Comparison of ENCODE assay signal across 22 cellular contexts in genomic region chr1:100658716-100659026, GRCh38.
"Had no signal": no experiment of that assay in that cellular context is flagged by ENCODE, and none has a peak within 500 bp of the region (broad histone marks: within the 10 kb centered on the region; RNA-seq: fewer than 3 reads in every experiment).

No MANE protein-coding gene starts in this region.

- H3K27ac ChIP-seq: coronary artery, gastrocnemius medialis, heart left ventricle, psoas muscle, testis had no signal

- H3K27ac Mint-ChIP-seq: activated CD4-positive, alpha-beta T cell treated with anti-CD3 and anti-CD28 coated beads, Interleukin-2, amount 10 ng/mL, durations not matched to agents 24 days and 14 days; activated CD8-positive, alpha-beta T cell treated with anti-CD3 and anti-CD28 coated beads, Interleukin-2, amount 10 ng/mL, durations not matched to agents 7 days and 5 days; activated naive CD8-positive, alpha-beta T cell treated with anti-CD3 and anti-CD28 coated beads, Interleukin-2, amount 50 U/mL, for 24 hours; activated T-cell treated with anti-CD3 and anti-CD28 coated beads, Interleukin-2, amount 50 U/mL, for 24 hours; activated T-helper 2 cell treated with anti-CD3 and anti-CD28 coated beads, Interferon-gamma antibody, Interleukin-2, Interleukin-4, amounts not matched to agents 10 μg/mL and 5 μg/mL and 100 μg/mL, durations not matched to agents 14 hours and 24 hours and 36 hours; memory B cell had no signal

- H3K4me3 Mint-ChIP-seq: activated CD4-positive, alpha-beta T cell treated with anti-CD3 and anti-CD28 coated beads, Interleukin-2, amount 10 ng/mL, durations not matched to agents 24 days and 14 days; activated CD8-positive, alpha-beta T cell treated with anti-CD3 and anti-CD28 coated beads, Interleukin-2, amount 10 ng/mL, durations not matched to agents 7 days and 5 days; activated naive CD8-positive, alpha-beta T cell treated with anti-CD3 and anti-CD28 coated beads, Interleukin-2, amount 50 U/mL, for 24 hours; activated T-cell treated with anti-CD3 and anti-CD28 coated beads, Interleukin-2, amount 50 U/mL, for 24 hours; central memory CD8-positive, alpha-beta T cell; memory B cell; type B pancreatic cell had no signal

- H3K36me3 Mint-ChIP-seq: memory B cell, type B pancreatic cell had no signal

- H3K27me3 ChIP-seq: gastrocnemius medialis, heart left ventricle, testis had no signal

- H3K36me3 ChIP-seq: gastrocnemius medialis, heart left ventricle had no signal

- H3K9me3 Mint-ChIP-seq: activated T-cell treated with anti-CD3 and anti-CD28 coated beads, Interleukin-2, amount 50 U/mL, for 24 hours; activated T-helper 2 cell treated with anti-CD3 and anti-CD28 coated beads, Interferon-gamma antibody, Interleukin-2, Interleukin-4, amounts not matched to agents 10 μg/mL and 5 μg/mL and 100 μg/mL, durations not matched to agents 14 hours and 24 hours and 36 hours; central memory CD8-positive, alpha-beta T cell; memory B cell; type B pancreatic cell had no signal

- H3K9me3 ChIP-seq: gastrocnemius medialis, psoas muscle, testis had no signal

- H3K4me1 Mint-ChIP-seq: activated CD4-positive, alpha-beta T cell treated with anti-CD3 and anti-CD28 coated beads, Interleukin-2, amount 10 ng/mL, durations not matched to agents 24 days and 14 days; activated naive CD8-positive, alpha-beta T cell treated with anti-CD3 and anti-CD28 coated beads, Interleukin-2, amount 50 U/mL, for 24 hours; central memory CD8-positive, alpha-beta T cell; memory B cell had no signal

- DNase-seq: activated CD4-positive, alpha-beta T cell treated with anti-CD3 and anti-CD28 coated beads, Interleukin-2, amount 10 ng/mL, durations not matched to agents 24 days and 14 days; activated CD8-positive, alpha-beta T cell treated with anti-CD3 and anti-CD28 coated beads, Interleukin-2, amount 10 ng/mL, durations not matched to agents 7 days and 5 days; activated naive CD4-positive, alpha-beta T cell treated with Interleukin-2 at 50 U/mL for 16 hours; activated naive CD8-positive, alpha-beta T cell treated with anti-CD3 and anti-CD28 coated beads, Interleukin-2, amount 50 U/mL, for 24 hours; activated T-cell treated with anti-CD3 and anti-CD28 coated beads, Interleukin-2, amount 50 U/mL, for 24 hours; gastrocnemius medialis; heart left ventricle; left ventricle myocardium superior; occipital lobe; psoas muscle; right cardiac atrium; small intestine; stimulated activated CD4-positive, alpha-beta T cell treated with anti-CD3 and anti-CD28 coated beads, Interleukin-4, amount 100 ng/mL, for 1 hour; T-helper 1 cell; T-helper 9 cell; testis had no signal

- ATAC-seq: activated CD8-positive, alpha-beta T cell treated with anti-CD3 and anti-CD28 coated beads, Interleukin-2, amount 10 ng/mL, durations not matched to agents 7 days and 5 days; activated naive CD8-positive, alpha-beta T cell treated with anti-CD3 and anti-CD28 coated beads, Interleukin-2, amount 50 U/mL, for 24 hours; esophagus mucosa; gastrocnemius medialis; heart left ventricle; left ventricle myocardium superior; psoas muscle had no signal

- H3K4me3 ChIP-seq: coronary artery, gastrocnemius medialis, heart left ventricle, psoas muscle, testis had no signal

- H3K27me3 Mint-ChIP-seq: activated CD4-positive, alpha-beta T cell treated with anti-CD3 and anti-CD28 coated beads, Interleukin-2, amount 10 ng/mL, durations not matched to agents 24 days and 14 days; activated naive CD8-positive, alpha-beta T cell treated with anti-CD3 and anti-CD28 coated beads, Interleukin-2, amount 50 U/mL, for 24 hours; activated T-cell treated with anti-CD3 and anti-CD28 coated beads, Interleukin-2, amount 50 U/mL, for 24 hours; central memory CD8-positive, alpha-beta T cell; type B pancreatic cell had no signal
